ENCODE assay signal across 8 cellular contexts in genomic region chr19:16899566-16900075, GRCh38. TPM values are rescaled to one million over a fixed set of nuclear protein-coding genes. Genes with fewer than 3 reads are reported as not detected.
A peak's percentile ranks its signal among the peaks of the same experiment; 100 is the strongest.
DNase-seq lines count a peak whose midpoint lies in the region; ATAC-seq and TF ChIP-seq lines count a peak whose summit lies in the region.

No MANE protein-coding gene starts in this region.

- H3K9me3 ChIP-seq in breast epithelium (no peaks in the 10 kb centered on the region), mucosa of descending colon (no peaks in the 10 kb centered on the region)

- H3K4me1 ChIP-seq in breast epithelium (no peaks in the 10 kb centered on the region), mucosa of descending colon (ENCODE audit: low read depth) (peaks cover 4% of the 10 kb centered on the region)

- H3K27ac ChIP-seq in breast epithelium = no peak overlapping the region

- intact Hi-C loops in Right ventricle myocardium superior (cut with DNase I) (loop anchor here (10.0 kb wide), 1 partner anchor 125 kb away; no protein-coding TSS in a partner anchor), Right ventricle myocardium inferior (cut with DNase I) (loop anchor here (2.0 to 10.0 kb wide), 3 partner anchors 72 to 145 kb away; partner anchors contain the start of gene SIN3B), breast epithelium (cut with DNase I; ENCODE audit: low total_unique reads) (no loop called here), mucosa of descending colon (cut with DNase I, micrococcal nuclease) (no loop called here)

- no peaks in the 10 kb centered on the region for H3K36me3 ChIP-seq in breast epithelium
- no peaks in the 10 kb centered on the region for H3K36me3 ChIP-seq in mucosa of descending colon (ENCODE audit: low read depth)

- peak; percentile 24 to 41 (median 38) for TF ChIP-seq CTCF in breast epithelium (IDR thresholded peaks at IDR 0.05)
- TF ChIP-seq CTCF in mucosa of descending colon (IDR thresholded peaks at IDR 0.05) = peak; percentile 41

- H3K27me3 ChIP-seq in breast epithelium = no peaks in the 10 kb centered on the region

- ATAC-seq in Right ventricle myocardium superior (ENCODE audit: poor library complexity) = no peak
- no peak for ATAC-seq in Right ventricle myocardium inferior
- peak; percentile 12 for ATAC-seq in mucosa of descending colon
- ATAC-seq in HG03469 (IDR thresholded peaks at IDR 0.05; ENCODE audit: unreplicated experiment) = no peak

- H3K4me3 ChIP-seq in breast epithelium (no peak overlapping the region), mucosa of descending colon (no peak overlapping the region)

- TF ChIP-seq POLR2A in breast epithelium (IDR thresholded peaks at IDR 0.05) = no peak

- DNase-seq in Right ventricle myocardium superior (peak; percentile 71), Right ventricle myocardium inferior (ENCODE audit: missing footprints) (no peak), NOMO-1 treated with DMSO at 0.1 percent for 48 hours (lab: John Stamatoyannopoulos, UW; ENCODE audit: unreplicated experiment) (peak; percentile 53), breast epithelium (ENCODE audit: low spot score in 2 of 2) (no peak), mucosa of descending colon (peak in 2 of 3 donors; percentile 45 to 71), middle frontal gyrus (ENCODE audit: extremely low spot score, low spot score) (no peak), NCI-H446 treated with DMSO at 0.1 percent for 48 hours (lab: John Stamatoyannopoulos, UW) (no peak)

RNA-seq across cellular contexts. Expression of gene F2RL3, which starts 10.8 kb away (rescaled TPM):
- total RNA-seq in Right ventricle myocardium superior = 0.16 TPM
- total RNA-seq in Right ventricle myocardium inferior = 0.27 TPM
- total RNA-seq in breast epithelium = 10 to 100 TPM in 1 of 3 donors, 1 to 10 TPM in 1, under 1 TPM in 1; 0.32 to 27.5 (median 4.2) TPM
- 1 to 10 TPM in 2 of 3 donors, under 1 TPM in 1; 0.38 to 2.0 (median 1.6) TPM for total RNA-seq in mucosa of descending colon

Comparison
In these comparisons a context has a peak if more than half of its experiments do, and no peak if none do; other contexts are left out.
1. DNase-seq: peak in Right ventricle myocardium superior (single experiment), NOMO-1 treated with DMSO at 0.1 percent for 48 hours (single experiment) and mucosa of descending colon (2 of 3); none in Right ventricle myocardium inferior (single experiment), breast epithelium (0 of 2), middle frontal gyrus (single experiment) and NCI-H446 treated with DMSO at 0.1 percent for 48 hours (single experiment).
2. intact Hi-C loops: an anchor here in Right ventricle myocardium superior (10.0 kb wide) and Right ventricle myocardium inferior (2.0 to 10.0 kb wide); none called in breast epithelium and mucosa of descending colon.